1 cellular context compared by ENCODE assay signal in the genomic region with DNA sequence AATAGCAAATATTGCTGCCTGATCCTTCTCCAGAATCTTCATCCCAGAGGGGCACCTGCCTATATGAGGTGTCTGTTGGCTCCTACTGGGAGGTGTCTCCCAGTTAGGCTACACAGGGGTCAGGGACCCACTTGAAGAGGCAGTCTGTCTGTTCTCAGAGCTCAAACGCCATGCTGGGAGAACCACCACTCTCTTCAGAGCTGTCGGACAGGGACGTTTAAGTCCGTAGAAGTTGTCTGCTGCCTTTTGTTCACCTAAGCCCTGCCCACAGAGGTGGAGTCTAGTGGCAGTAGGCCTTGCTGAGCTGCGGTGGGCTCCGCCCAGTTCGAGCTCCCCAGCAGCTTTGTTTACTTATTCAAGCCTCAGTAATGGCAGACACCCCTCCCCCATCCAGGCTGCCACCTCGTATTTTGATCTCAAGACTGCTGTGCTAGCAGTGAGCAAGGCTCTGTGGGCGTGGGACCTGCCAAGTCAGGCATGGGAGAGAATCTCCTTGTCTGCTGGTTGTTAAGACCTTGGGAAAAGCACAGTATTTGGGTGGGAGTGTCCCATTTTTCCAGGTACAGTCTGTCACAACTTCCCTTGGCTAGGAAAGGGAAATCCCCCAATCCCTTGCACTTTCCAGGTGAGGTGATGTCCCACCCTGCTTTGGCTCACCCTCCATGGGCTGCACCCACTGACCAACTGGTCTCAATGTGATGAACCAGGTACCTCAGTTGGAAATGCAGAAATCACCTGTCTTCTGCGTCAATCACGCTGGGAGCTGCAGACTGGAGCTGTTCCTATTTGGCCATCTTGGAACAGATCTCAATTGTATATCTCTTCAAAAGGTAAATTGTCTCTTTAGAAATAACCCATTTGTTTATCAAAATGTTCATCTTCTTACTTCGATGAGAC.
TF ChIP-seq lines count a peak whose summit lies in the region.

No MANE protein-coding gene starts in this region.

TF ChIP-seq in H1, 55 proteins besides CTCF, POLR2A, EP300 and RAD21:
- 0 out of 2 replicates have a peak, but pooled peaks have one; percentile 24 for TF ChIP-seq TAF1 (IDR thresholded peaks at IDR 0.05; ENCODE audit: low read depth, low read length)
- TF ChIP-seq RBBP5 (IDR thresholded peaks at IDR 0.05; ENCODE audit: borderline replicate concordance, low read depth, low read length) = peak; percentile 85; the same call in 1 of the 2 replicates
- TF ChIP-seq ASH2L (IDR thresholded peaks at IDR 0.05; ENCODE audit: low read length) = peak; percentile 94
- peak; percentile 84 for TF ChIP-seq YY1 (IDR thresholded peaks at IDR 0.05; ENCODE audit: low read depth, low read length)
- TF ChIP-seq SP1 (IDR thresholded peaks at IDR 0.05; ENCODE audit: low read depth, low read length) = peak; percentile 69
TF ChIP-seq in H1: peak in this region for 5; not testable (repeated sequence) for 50.
